8 cellular contexts compared by ENCODE assay signal in the genomic region with DNA sequence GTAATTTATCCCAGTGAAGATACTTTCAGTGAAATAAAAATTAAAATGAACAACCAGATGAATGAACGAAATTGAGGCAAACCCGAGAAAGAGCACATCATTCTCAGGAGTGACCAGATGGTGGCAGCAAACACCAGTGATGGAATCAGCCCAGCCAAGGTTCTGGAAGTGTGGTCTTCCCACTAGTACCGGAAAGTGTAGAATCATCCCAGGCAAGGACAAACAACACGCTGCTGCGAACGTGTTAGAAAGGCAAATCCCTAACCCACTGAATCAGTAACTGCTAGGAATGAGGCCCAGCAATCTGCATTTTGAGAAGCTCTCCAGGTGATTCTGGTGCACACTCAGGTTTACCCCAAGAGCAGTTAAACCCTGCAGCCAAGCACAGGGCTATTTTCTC. TPM values are rescaled to one million over a fixed set of nuclear protein-coding genes. Genes with fewer than 3 reads are reported as not detected.
DNase-seq lines count a peak whose midpoint lies in the region; ATAC-seq and TF ChIP-seq lines count a peak whose summit lies in the region.

No MANE protein-coding gene starts in this region.

- no peaks in the 10 kb centered on the region for H3K36me3 ChIP-seq in suprapubic skin

- H3K27me3 ChIP-seq in suprapubic skin, result peaks cover 11% of the 10 kb centered on the region

- no peak overlapping the region for H3K4me3 ChIP-seq in suprapubic skin

- H3K9me3 ChIP-seq in suprapubic skin, result no peaks in the 10 kb centered on the region

- peak; percentile 81 for TF ChIP-seq CTCF in GM13976 (IDR thresholded peaks at IDR 0.05; ENCODE audit: borderline replicate concordance, control extremely low read depth, extremely low read depth, insufficient read depth, missing control alignments)
- TF ChIP-seq CTCF in suprapubic skin (IDR thresholded peaks at IDR 0.05), result peak; percentile 7 to 56

- no peak for TF ChIP-seq EP300 in suprapubic skin (IDR thresholded peaks at IDR 0.05)

- no peak for ATAC-seq in GM18505 (IDR thresholded peaks at IDR 0.05; ENCODE audit: unreplicated experiment)
- no peak for ATAC-seq in HG02678 (IDR thresholded peaks at IDR 0.05; ENCODE audit: unreplicated experiment)

- in situ Hi-C loops in GM13976 (cut with MboI; ENCODE audit: low sequenced_read_pairs, unreplicated experiment), result loop anchor here (25.0 kb wide), 1 partner anchor 643 kb away; no protein-coding TSS in a partner anchor

- TF ChIP-seq POLR2A in suprapubic skin (IDR thresholded peaks at IDR 0.05) (no peak), GM18505 (IDR thresholded peaks at IDR 0.05; ENCODE audit: borderline replicate concordance, extremely low read depth, insufficient read depth, insufficient read length) (no peak)

- 2% methylated on average over 6 of the region's 6 CpGs for WGBS in suprapubic skin

- no peaks in the 10 kb centered on the region for H3K4me1 ChIP-seq in suprapubic skin

- peak; percentile 42 for DNase-seq in CD1c-positive myeloid dendritic cell (ENCODE audit: extremely low spot score)
- DNase-seq in GM13976 (ENCODE audit: low spot score), result peak; percentile 77
- peak; percentile 35 for DNase-seq in NCI-H345 (lab: John Stamatoyannopoulos, UW)
- DNase-seq in astrocyte of the hippocampus (ENCODE audit: low read depth, low spot score), result peak; percentile 76
- DNase-seq in iPS-NIHi7 (ENCODE audit: extremely low spot score), result peak; percentile 83
- no peak for DNase-seq in suprapubic skin (ENCODE audit: low spot score in 2 of 2)

- no peak overlapping the region for H3K27ac ChIP-seq in suprapubic skin

RNA-seq across cellular contexts. Expression of gene SLC18A3, which starts 15.5 kb away (rescaled TPM):
- not detected for total RNA-seq in suprapubic skin

RNA-seq across cellular contexts. Expression of gene CHAT, which starts 19.2 kb away (rescaled TPM):
- total RNA-seq in suprapubic skin, result not detected

RNA-seq across cellular contexts. Expression of gene ERCC6, which starts 55.7 kb away (rescaled TPM):
- total RNA-seq in suprapubic skin, result 10 to 100 TPM; 20.5 to 37.1 (median 24.4) TPM

Comparison
In these comparisons a context has a peak if more than half of its experiments do, and no peak if none do; other contexts are left out.
1. DNase-seq: peak in CD1c-positive myeloid dendritic cell (single experiment), GM13976 (single experiment), NCI-H345 (single experiment), astrocyte of the hippocampus (single experiment) and iPS-NIHi7 (single experiment); none in suprapubic skin (0 of 2).